In the genomic region with DNA sequence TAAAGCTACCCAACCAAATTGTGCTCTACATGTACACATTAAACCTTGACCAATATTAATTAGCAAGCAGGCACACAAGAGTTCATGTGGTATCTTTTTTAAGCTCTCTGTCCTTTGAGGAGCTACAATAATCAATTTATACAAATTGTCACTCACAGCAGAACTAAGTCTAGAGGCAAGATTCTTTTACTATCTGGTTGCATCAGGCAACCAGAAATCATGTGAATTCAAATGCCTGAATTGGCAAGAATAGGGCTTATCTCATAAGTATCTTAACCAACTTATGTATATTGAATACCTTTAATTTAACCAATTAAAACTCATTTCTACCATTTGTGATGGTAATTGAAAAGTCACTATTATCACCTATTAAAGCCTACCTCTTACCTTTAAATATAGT, we compare ENCODE assay signal across 28 cellular contexts.
"Had no signal": no experiment of that assay in that cellular context is flagged by ENCODE, and none has a peak within 500 bp of the region (broad histone marks: within the 10 kb centered on the region; RNA-seq: fewer than 3 reads in every experiment).

No MANE protein-coding gene starts in this region.

- H3K36me3 ChIP-seq: ascending aorta, brain microvascular endothelial cell, esophagus squamous epithelium, gastrocnemius medialis, heart left ventricle had no signal

- H3K9me3 Mint-ChIP-seq: activated CD4-positive, alpha-beta memory T cell treated with anti-CD3 and anti-CD28 coated beads for 36 hours; activated CD4-positive, alpha-beta T cell treated with anti-CD3 and anti-CD28 coated beads, Interleukin-2, amount 10 ng/mL, durations not matched to agents 24 days and 14 days; activated naive CD4-positive, alpha-beta T cell treated with anti-CD3 and anti-CD28 coated beads for 36 hours; activated naive CD4-positive, alpha-beta T cell treated with anti-CD3 and anti-CD28 coated beads, Interleukin-2, amount 50 U/mL, for 24 hours; activated naive CD8-positive, alpha-beta T cell treated with anti-CD3 and anti-CD28 coated beads for 36 hours; activated naive CD8-positive, alpha-beta T cell treated with anti-CD3 and anti-CD28 coated beads, Interleukin-2, amount 50 U/mL, for 24 hours; activated T-helper 1 cell treated with anti-CD3 and anti-CD28 coated beads, Interleukin-12 subunit alpha, Interleukin-12 subunit beta, Interleukin-2, Interleukin-4 antibody, amounts not matched to agents 30 ng/mL and 10 ng/mL and 1 ng/mL, durations not matched to agents 14 hours and 24 hours and 36 hours; activated T-helper 2 cell treated with anti-CD3 and anti-CD28 coated beads, Interferon-gamma antibody, Interleukin-2, Interleukin-4, amounts not matched to agents 10 μg/mL and 5 μg/mL and 100 μg/mL, durations not matched to agents 14 hours and 24 hours and 36 hours had no signal

- H3K4me3 ChIP-seq: ascending aorta, esophagus squamous epithelium, gastrocnemius medialis, heart left ventricle had no signal

- H3K27me3 Mint-ChIP-seq: activated CD4-positive, alpha-beta memory T cell treated with anti-CD3 and anti-CD28 coated beads for 36 hours; activated CD8-positive, alpha-beta memory T cell treated with anti-CD3 and anti-CD28 coated beads, Interleukin-2, amount 10 ng/mL, durations not matched to agents 7 days and 5 days; activated naive CD4-positive, alpha-beta T cell treated with anti-CD3 and anti-CD28 coated beads, Interleukin-2, amount 50 U/mL, for 24 hours; activated naive CD8-positive, alpha-beta T cell treated with anti-CD3 and anti-CD28 coated beads, Interleukin-2, amount 50 U/mL, for 24 hours; central memory CD8-positive, alpha-beta T cell had no signal

- H3K4me3 Mint-ChIP-seq: activated CD4-positive, alpha-beta memory T cell treated with anti-CD3 and anti-CD28 coated beads for 36 hours; activated CD4-positive, alpha-beta T cell treated with anti-CD3 and anti-CD28 coated beads for 36 hours; activated CD4-positive, alpha-beta T cell treated with anti-CD3 and anti-CD28 coated beads, Interleukin-2, amount 10 ng/mL, durations not matched to agents 24 days and 14 days; activated CD8-positive, alpha-beta memory T cell treated with anti-CD3 and anti-CD28 coated beads, Interleukin-2, amount 10 ng/mL, durations not matched to agents 7 days and 5 days; activated CD8-positive, alpha-beta T cell treated with anti-CD3 and anti-CD28 coated beads, Interleukin-2, amount 10 ng/mL, durations not matched to agents 7 days and 5 days; activated naive CD4-positive, alpha-beta T cell treated with anti-CD3 and anti-CD28 coated beads for 36 hours; activated naive CD4-positive, alpha-beta T cell treated with anti-CD3 and anti-CD28 coated beads, Interleukin-2, amount 50 U/mL, for 24 hours; activated naive CD8-positive, alpha-beta T cell treated with anti-CD3 and anti-CD28 coated beads for 36 hours; activated naive CD8-positive, alpha-beta T cell treated with anti-CD3 and anti-CD28 coated beads, Interleukin-2, amount 50 U/mL, for 24 hours; activated T-helper 1 cell treated with anti-CD3 and anti-CD28 coated beads, Interleukin-12 subunit alpha, Interleukin-12 subunit beta, Interleukin-2, Interleukin-4 antibody, amounts not matched to agents 30 ng/mL and 10 ng/mL and 1 ng/mL, durations not matched to agents 14 hours and 24 hours and 36 hours; central memory CD8-positive, alpha-beta T cell had no signal

- H3K27me3 ChIP-seq: ascending aorta, brain microvascular endothelial cell, esophagus squamous epithelium, foreskin keratinocyte, gastrocnemius medialis, heart left ventricle had no signal

- H3K36me3 Mint-ChIP-seq: activated CD4-positive, alpha-beta memory T cell treated with anti-CD3 and anti-CD28 coated beads for 36 hours; activated CD8-positive, alpha-beta memory T cell treated with anti-CD3 and anti-CD28 coated beads, Interleukin-2, amount 10 ng/mL, durations not matched to agents 7 days and 5 days; activated naive CD4-positive, alpha-beta T cell treated with anti-CD3 and anti-CD28 coated beads, Interleukin-2, amount 50 U/mL, for 24 hours; activated naive CD8-positive, alpha-beta T cell treated with anti-CD3 and anti-CD28 coated beads for 36 hours had no signal

- H3K4me1 ChIP-seq: ascending aorta, esophagus squamous epithelium, foreskin keratinocyte, gastrocnemius medialis, heart left ventricle had no signal

- H3K4me1 Mint-ChIP-seq: activated CD4-positive, alpha-beta T cell treated with anti-CD3 and anti-CD28 coated beads for 36 hours; activated CD4-positive, alpha-beta T cell treated with anti-CD3 and anti-CD28 coated beads, Interleukin-2, amount 10 ng/mL, durations not matched to agents 24 days and 14 days; activated CD8-positive, alpha-beta memory T cell treated with anti-CD3 and anti-CD28 coated beads, Interleukin-2, amount 10 ng/mL, durations not matched to agents 7 days and 5 days; activated naive CD4-positive, alpha-beta T cell treated with anti-CD3 and anti-CD28 coated beads, Interleukin-2, amount 50 U/mL, for 24 hours; activated naive CD8-positive, alpha-beta T cell treated with anti-CD3 and anti-CD28 coated beads for 36 hours; activated naive CD8-positive, alpha-beta T cell treated with anti-CD3 and anti-CD28 coated beads, Interleukin-2, amount 50 U/mL, for 24 hours; central memory CD8-positive, alpha-beta T cell had no signal

- H3K27ac Mint-ChIP-seq: activated CD4-positive, alpha-beta memory T cell treated with anti-CD3 and anti-CD28 coated beads for 36 hours; activated CD4-positive, alpha-beta T cell treated with anti-CD3 and anti-CD28 coated beads for 36 hours; activated CD4-positive, alpha-beta T cell treated with anti-CD3 and anti-CD28 coated beads, Interleukin-2, amount 10 ng/mL, durations not matched to agents 24 days and 14 days; activated CD8-positive, alpha-beta memory T cell treated with anti-CD3 and anti-CD28 coated beads, Interleukin-2, amount 10 ng/mL, durations not matched to agents 7 days and 5 days; activated CD8-positive, alpha-beta T cell treated with anti-CD3 and anti-CD28 coated beads, Interleukin-2, amount 10 ng/mL, durations not matched to agents 7 days and 5 days; activated naive CD4-positive, alpha-beta T cell treated with anti-CD3 and anti-CD28 coated beads for 36 hours; activated naive CD4-positive, alpha-beta T cell treated with anti-CD3 and anti-CD28 coated beads, Interleukin-2, amount 50 U/mL, for 24 hours; activated naive CD8-positive, alpha-beta T cell treated with anti-CD3 and anti-CD28 coated beads for 36 hours; activated naive CD8-positive, alpha-beta T cell treated with anti-CD3 and anti-CD28 coated beads, Interleukin-2, amount 50 U/mL, for 24 hours; activated T-helper 1 cell treated with anti-CD3 and anti-CD28 coated beads, Interleukin-12 subunit alpha, Interleukin-12 subunit beta, Interleukin-2, Interleukin-4 antibody, amounts not matched to agents 30 ng/mL and 10 ng/mL and 1 ng/mL, durations not matched to agents 14 hours and 24 hours and 36 hours; activated T-helper 2 cell treated with anti-CD3 and anti-CD28 coated beads, Interferon-gamma antibody, Interleukin-2, Interleukin-4, amounts not matched to agents 10 μg/mL and 5 μg/mL and 100 μg/mL, durations not matched to agents 14 hours and 24 hours and 36 hours had no signal

- H3K9me3 ChIP-seq: ascending aorta, esophagus squamous epithelium, gastrocnemius medialis, heart left ventricle had no signal

- ATAC-seq: activated CD4-positive, alpha-beta T cell treated with anti-CD3 and anti-CD28 coated beads for 36 hours; activated CD8-positive, alpha-beta memory T cell treated with anti-CD3 and anti-CD28 coated beads, Interleukin-2, amount 10 ng/mL, durations not matched to agents 7 days and 5 days; activated CD8-positive, alpha-beta T cell treated with anti-CD3 and anti-CD28 coated beads, Interleukin-2, amount 10 ng/mL, durations not matched to agents 7 days and 5 days; activated naive CD8-positive, alpha-beta T cell treated with anti-CD3 and anti-CD28 coated beads, Interleukin-2, amount 50 U/mL, for 24 hours; foreskin keratinocyte; gastrocnemius medialis; heart left ventricle had no signal

- DNase-seq: activated CD4-positive, alpha-beta memory T cell treated with anti-CD3 and anti-CD28 coated beads for 36 hours; activated CD4-positive, alpha-beta T cell treated with anti-CD3 and anti-CD28 coated beads for 36 hours; activated CD4-positive, alpha-beta T cell treated with anti-CD3 and anti-CD28 coated beads, Interleukin-2, amount 10 ng/mL, durations not matched to agents 24 days and 14 days; activated CD4-positive, CD25-positive, alpha-beta regulatory T cell; activated CD4-positive, CD25-positive, alpha-beta regulatory T cell treated with anti-CD3 and anti-CD28 coated beads, Interleukin-2, amount 50 U/mL, for 72 hours; activated CD8-positive, alpha-beta memory T cell treated with anti-CD3 and anti-CD28 coated beads, Interleukin-2, amount 10 ng/mL, durations not matched to agents 7 days and 5 days; activated CD8-positive, alpha-beta memory T cell treated with anti-CD3 and anti-CD28 coated beads, Interleukin-2, amount 50 U/mL, for 4 hours; activated CD8-positive, alpha-beta T cell treated with anti-CD3 and anti-CD28 coated beads, Interleukin-2, amount 10 ng/mL, durations not matched to agents 7 days and 5 days; activated effector memory CD4-positive, alpha-beta T cell treated with anti-CD3 and anti-CD28 coated beads, Interleukin-2, amount 50 U/mL, for 16 hours; activated naive CD4-positive, alpha-beta T cell treated with anti-CD3 and anti-CD28 coated beads for 36 hours; activated naive CD8-positive, alpha-beta T cell treated with anti-CD3 and anti-CD28 coated beads for 36 hours; activated naive CD8-positive, alpha-beta T cell treated with anti-CD3 and anti-CD28 coated beads, Interleukin-2, amount 50 U/mL, for 24 hours; activated T-cell treated with anti-CD3 and anti-CD28 coated beads, Interleukin-2, amount 50 U/mL, for 1 hour; activated T-cell treated with anti-CD3 and anti-CD28 coated beads, Interleukin-2, amount 50 U/mL, for 48 hours; brain microvascular endothelial cell; cortex of kidney; effector CD8-positive, alpha-beta T cell; esophagus squamous epithelium; foreskin keratinocyte; gastrocnemius medialis; glutamatergic neuron; heart left ventricle; T-helper 2 cell had no signal
